In the genomic region with DNA sequence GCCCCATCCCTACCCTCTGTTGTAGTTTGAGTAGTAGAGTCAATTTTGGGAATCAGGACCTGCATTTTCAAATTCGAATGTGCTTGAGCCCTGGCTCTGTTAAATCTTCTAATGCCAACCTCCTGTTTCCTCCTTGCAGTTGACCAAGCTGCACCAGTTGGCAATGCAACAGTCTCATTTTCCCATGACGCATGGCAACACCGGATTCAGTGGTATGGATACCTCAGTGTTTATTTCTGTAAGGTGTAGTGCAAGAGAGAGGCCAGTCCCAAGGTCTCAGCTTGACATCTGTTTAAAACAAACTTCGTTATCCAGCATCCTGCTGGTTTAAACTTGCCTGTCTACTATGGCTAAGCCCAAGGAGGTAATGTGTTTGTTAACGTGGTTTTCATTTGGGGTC, we compare ENCODE assay signal across 32 cellular contexts. TPM values are rescaled to one million over a fixed set of nuclear protein-coding genes. Genes with fewer than 3 reads are reported as not detected.
DNase-seq lines count a peak whose midpoint lies in the region; ATAC-seq, FAIRE-seq and TF ChIP-seq lines count a peak whose summit lies in the region.
"Had no signal": no experiment of that assay in that cellular context is flagged by ENCODE, and none has a peak within 500 bp of the region (broad histone marks: within the 10 kb centered on the region; RNA-seq: fewer than 3 reads in every experiment).

No MANE protein-coding gene starts in this region.

- H3K79me2 ChIP-seq in HepG2 (ENCODE audit: insufficient read depth, low read length), result peaks cover 46% of the 10 kb centered on the region

- H3K27me3 Mint-ChIP-seq in WTC11 (ENCODE audit: low read depth), result no peaks in the 10 kb centered on the region
- no peaks in the 10 kb centered on the region for H3K27me3 Mint-ChIP-seq in mesothelial cell of epicardium (ENCODE audit: low read depth)
- H3K27me3 Mint-ChIP-seq: activated naive CD4-positive, alpha-beta T cell treated with anti-CD3 and anti-CD28 coated beads, Interleukin-2, amount 10 ng/mL, durations not matched to agents 7 days and 5 days; T-cell had no signal

- H3K27ac Mint-ChIP-seq in WTC11 (peak overlapping the region; percentile 66; the same call in 1 of the 2 replicates), mesothelial cell of epicardium (peak overlapping the region; percentile 5)

- no TSS peak for BruUV-seq in HepG2 (replicated peaks; lab: Mats Ljungman, UMichigan)

- no peak for TF ChIP-seq RAD21 in HepG2 (CRISPR knock-in tag; IDR thresholded peaks at IDR 0.05)

- H3K36me3 Mint-ChIP-seq in WTC11 (peaks cover 94% of the 10 kb centered on the region), mesothelial cell of epicardium (peaks cover 60% of the 10 kb centered on the region)

- H3K4me3 ChIP-seq in HepG2 (replicated peaks in 1 of 3; ENCODE audit: insufficient read depth in 1 of 3, low read depth in 2 of 3, low read length in 3 of 3), result no peak overlapping the region
- H3K4me3 ChIP-seq in right lobe of liver, result no peak overlapping the region
- no peak overlapping the region for H3K4me3 ChIP-seq in suprapubic skin
- H3K4me3 ChIP-seq: GM12878, K562, ovary, stomach, thyroid gland, vagina had no signal

- no peak overlapping the region for H3K4me3 Mint-ChIP-seq in WTC11
- H3K4me3 Mint-ChIP-seq in mesothelial cell of epicardium, result no peak overlapping the region
- H3K4me3 Mint-ChIP-seq: activated naive CD4-positive, alpha-beta T cell treated with anti-CD3 and anti-CD28 coated beads, Interleukin-2, amount 10 ng/mL, durations not matched to agents 7 days and 5 days; T-cell had no signal

- TF ChIP-seq EP300 in HepG2 (IDR thresholded peaks at IDR 0.05; ENCODE audit: low read depth in 2 of 2, low read length in 2 of 2) (no peak), HepG2 (CRISPR knock-in tag; IDR thresholded peaks at IDR 0.05; ENCODE audit: borderline replicate concordance) (no peak), suprapubic skin (IDR thresholded peaks at IDR 0.05) (no peak)

- H3K4me1 Mint-ChIP-seq in WTC11 (peaks cover 22% of the 10 kb centered on the region), mesothelial cell of epicardium (peaks cover 2% of the 10 kb centered on the region)

- H3K4me2 ChIP-seq in HepG2 (ENCODE audit: low read depth, low read length), result no peak overlapping the region

- H3K4me1 ChIP-seq in HepG2 (ENCODE audit: insufficient read depth, low read length) (peaks cover 36% of the 10 kb centered on the region), right lobe of liver (peaks cover 0 to 24% (median 2%) of the 10 kb centered on the region in 4 donors), suprapubic skin (peaks cover 21% of the 10 kb centered on the region)
- H3K4me1 ChIP-seq: thyroid gland had no signal

- H3K9me3 Mint-ChIP-seq in WTC11, result no peaks in the 10 kb centered on the region
- no peaks in the 10 kb centered on the region for H3K9me3 Mint-ChIP-seq in mesothelial cell of epicardium
- H3K9me3 Mint-ChIP-seq: activated naive CD4-positive, alpha-beta T cell treated with anti-CD3 and anti-CD28 coated beads, Interleukin-2, amount 10 ng/mL, durations not matched to agents 7 days and 5 days; neural crest cell; T-cell had no signal

- in situ Hi-C loops in HepG2 (cut with HindIII; ENCODE audit: extremely low pct_ligation_motif_present, low pct_unique_long_range_greater_than_20kb), result no loop called here

- intact Hi-C loops in HepG2 (cut with micrococcal nuclease; ENCODE audit: unreplicated experiment) (no loop called here), right lobe of liver (cut with DNase I) (no loop called here)

- H4K20me1 ChIP-seq in HepG2 (ENCODE audit: insufficient read depth, low read length), result peaks cover 54% of the 10 kb centered on the region

- TF ChIP-seq POLR2A in HepG2 (IDR thresholded peaks at IDR 0.05; ENCODE audit: insufficient read depth in 1 of 2, low read depth in 2 of 2, low read length in 2 of 2) (no peak), right lobe of liver (IDR thresholded peaks at IDR 0.05) (no peak), suprapubic skin (IDR thresholded peaks at IDR 0.05) (no peak)

- POLR2A ChIA-PET in HepG2 (lab: Yijun Ruan, JAX) (no interaction called here), WTC11 (lab: Charles Lee) (no interaction called here)

- 96% methylated on average over 5 of the region's 5 CpGs for WGBS in HepG2 (ENCODE audit: low lambda C conversion rate)
- WGBS in right lobe of liver (ENCODE audit: insufficient coverage, low coverage, low lambda C conversion rate, missing lambda C conversion rate), result 39% methylated on average over 2 of the region's 5 CpGs
- WGBS in suprapubic skin, result 76% methylated on average over 5 of the region's 5 CpGs

- H3K9me3 ChIP-seq in HepG2 (ENCODE audit: low read length) (no peaks in the 10 kb centered on the region), right lobe of liver (no peaks in the 10 kb centered on the region), suprapubic skin (no peaks in the 10 kb centered on the region)
- H3K9me3 ChIP-seq: ovary, stomach, thyroid gland, vagina had no signal

- no peak for ATAC-seq in HepG2
- no peak for ATAC-seq in right lobe of liver
- no peak for ATAC-seq in WTC11
- ATAC-seq: GM12878, K562, T-cell had no signal

- no peaks in the 10 kb centered on the region for H3K27me3 ChIP-seq in HepG2 (ENCODE audit: control insufficient read depth in 1 of 2, insufficient read depth in 2 of 2, low read length in 2 of 2)
- no peaks in the 10 kb centered on the region for H3K27me3 ChIP-seq in right lobe of liver
- no peaks in the 10 kb centered on the region for H3K27me3 ChIP-seq in suprapubic skin
- H3K27me3 ChIP-seq: ovary, stomach, thyroid gland, vagina had no signal

- peaks cover 49 to 95% of the 10 kb centered on the region in 2 experiments for H3K36me3 ChIP-seq in HepG2 (replicated peaks in 1 of 2; ENCODE audit: control insufficient read depth in 1 of 2, insufficient read depth in 2 of 2, low read length in 2 of 2)
- H3K36me3 ChIP-seq in right lobe of liver, result peaks cover 33 to 100% (median 83%) of the 10 kb centered on the region in 4 donors
- peaks cover 100% of the 10 kb centered on the region for H3K36me3 ChIP-seq in suprapubic skin
- H3K36me3 ChIP-seq: ovary had no signal

- no peak overlapping the region for H3K9ac ChIP-seq in HepG2 (ENCODE audit: insufficient read depth, low read depth, low read length)

- CTCF ChIA-PET in HepG2 (lab: Yijun Ruan, JAX; ENCODE audit: low intra/inter-chr PET ratio, low total read pairs) (no interaction called here), WTC11 (lab: Charles Lee) (no interaction called here)

- DNase-seq in HepG2 (ENCODE audit: low spot score) (no peak), right lobe of liver (no peak), WTC11 (ENCODE audit: low spot score) (no peak), mesothelial cell of epicardium (ENCODE audit: low spot score in 2 of 2, unreplicated experiment in 2 of 2) (no peak), NCI-H2171 (lab: John Stamatoyannopoulos, UW) (no peak), COLO668 (lab: John Stamatoyannopoulos, UW; ENCODE audit: unreplicated experiment) (no peak), suprapubic skin (ENCODE audit: low spot score in 2 of 2) (no peak)
- DNase-seq: activated CD4-positive, alpha-beta T cell treated with anti-CD3 and anti-CD28 coated beads for 1 hour; activated naive CD4-positive, alpha-beta T cell treated with anti-CD3 and anti-CD28 coated beads, Interleukin-2, amount 10 ng/mL, durations not matched to agents 7 days and 5 days; DMS153; hippocampal formation; NCI-H1105; NCI-H187 treated with DMSO at 0.1 percent for 48 hours; NCI-H2171 treated with DMSO at 0.1 percent for 48 hours; NCI-H524; ovary; retina; small intestine; stomach; T-cell; thyroid gland had no signal

- H2AFZ ChIP-seq in HepG2 (ENCODE audit: low read length), result no peak overlapping the region

- FAIRE-seq in HepG2 (lab: Jason Lieb, UNC), result no peak
- FAIRE-seq: GM12878, GM19239, H54, HTR-8/SVneo, K562, small intestine had no signal

- TF ChIP-seq CTCF in HepG2 (CRISPR knock-in tag; IDR thresholded peaks at IDR 0.05), result no peak
- no peak for TF ChIP-seq CTCF in right lobe of liver (IDR thresholded peaks at IDR 0.05)
- TF ChIP-seq CTCF in WTC11 (IDR thresholded peaks at IDR 0.05), result no peak
- TF ChIP-seq CTCF in mesothelial cell of epicardium (IDR thresholded peaks at IDR 0.05; ENCODE audit: unreplicated experiment), result no peak
- no peak for TF ChIP-seq CTCF in suprapubic skin (IDR thresholded peaks at IDR 0.05)

- no peak overlapping the region for H3K27ac ChIP-seq in HepG2 (ENCODE audit: extremely low read length, insufficient read depth, low read length)
- no peak overlapping the region for H3K27ac ChIP-seq in right lobe of liver
- no peak overlapping the region for H3K27ac ChIP-seq in suprapubic skin
- H3K27ac ChIP-seq: ovary, thyroid gland, vagina had no signal

RNA-seq across cellular contexts. Expression of gene PCBP2, which starts 15.2 kb away (rescaled TPM):
- total RNA-seq in HepG2 (2016; rRNA removed; fragmentation: Illumina TruSeq; extraction: Trizol), result 154 and 265 TPM in 2 replicates
- total RNA-seq in HepG2 (2016; cell fraction: cytosol; rRNA removed; fragmentation: Illumina TruSeq; extraction: Trizol; ENCODE audit: low read depth), result 156 and 172 TPM in 2 replicates
- 132 and 265 TPM in 2 replicates for total RNA-seq in HepG2 (2016; cell fraction: insoluble cytoplasmic fraction; rRNA removed; fragmentation: Illumina TruSeq; extraction: Trizol)
- total RNA-seq in HepG2 (2016; cell fraction: membrane; rRNA removed; fragmentation: Illumina TruSeq; extraction: Trizol), result 447 and 497 TPM in 2 replicates
- total RNA-seq in HepG2 (2016; cell fraction: nucleus; rRNA removed; fragmentation: Illumina TruSeq; extraction: Trizol), result 279 and 306 TPM in 2 replicates
- 345 and 390 TPM in 2 replicates for polyA plus RNA-seq in HepG2 (2011; rRNA removed)
- 323 and 364 TPM in 2 replicates for polyA plus RNA-seq in HepG2 (2011; cell fraction: cytosol; rRNA removed)
- 477 and 513 TPM in 2 replicates for polyA plus RNA-seq in HepG2 (2011; cell fraction: nucleus; rRNA removed)
- 786 and 1,014 TPM in 2 replicates for polyA plus RNA-seq in HepG2 (2012)
- polyA plus RNA-seq in HepG2 (2016; cell fraction: cytosol; fragmentation: Illumina TruSeq; extraction: Trizol; ENCODE audit: low read depth), result 954 and 1,027 TPM in 2 replicates
- 599 and 702 TPM in 2 replicates for polyA plus RNA-seq in HepG2 (2016; cell fraction: insoluble cytoplasmic fraction; fragmentation: Illumina TruSeq; extraction: Trizol; ENCODE audit: low read depth)
- polyA plus RNA-seq in HepG2 (2016; cell fraction: membrane; fragmentation: Illumina TruSeq; extraction: Trizol; ENCODE audit: low read depth), result 1,162 and 1,386 TPM in 2 replicates
- 670 and 689 TPM in 2 replicates for polyA plus RNA-seq in HepG2 (2016; cell fraction: nucleus; fragmentation: Illumina TruSeq; extraction: Trizol; ENCODE audit: insufficient read depth, low read depth)
- polyA minus RNA-seq in HepG2 (2011; rRNA and poly(A)+ RNA removed; ENCODE audit: low replicate concordance), result 709 and 1,043 TPM in 2 replicates
- polyA minus RNA-seq in HepG2 (2011; cell fraction: cytosol; rRNA and poly(A)+ RNA removed), result 515 and 646 TPM in 2 replicates
- 549 and 596 TPM in 2 replicates for polyA minus RNA-seq in HepG2 (2011; cell fraction: nucleus; rRNA and poly(A)+ RNA removed)
- total RNA-seq in right lobe of liver, result 100 to 1,000 TPM; 254 to 463 (median 347) TPM
- total RNA-seq in WTC11 (2021), result 981 to 1,004 TPM (median 984 TPM) in 3 replicates
- total RNA-seq in mesothelial cell of epicardium, result 1,058 to 1,073 TPM (median 1,066 TPM) in 3 replicates
- 100 to 1,000 TPM; 480 to 803 (median 584) TPM for total RNA-seq in suprapubic skin

RNA-seq across cellular contexts. Expression of gene PRR13, which starts 25.5 kb away (rescaled TPM):
- total RNA-seq in HepG2 (2016; rRNA removed; fragmentation: Illumina TruSeq; extraction: Trizol), result 102 and 109 TPM in 2 replicates
- 78.3 and 97.6 TPM in 2 replicates for total RNA-seq in HepG2 (2016; cell fraction: cytosol; rRNA removed; fragmentation: Illumina TruSeq; extraction: Trizol; ENCODE audit: low read depth)
- 99.2 and 114 TPM in 2 replicates for total RNA-seq in HepG2 (2016; cell fraction: insoluble cytoplasmic fraction; rRNA removed; fragmentation: Illumina TruSeq; extraction: Trizol)
- 113 and 134 TPM in 2 replicates for total RNA-seq in HepG2 (2016; cell fraction: membrane; rRNA removed; fragmentation: Illumina TruSeq; extraction: Trizol)
- total RNA-seq in HepG2 (2016; cell fraction: nucleus; rRNA removed; fragmentation: Illumina TruSeq; extraction: Trizol), result 37.8 and 46.1 TPM in 2 replicates
- 65.0 and 70.4 TPM in 2 replicates for polyA plus RNA-seq in HepG2 (2011; rRNA removed)
- polyA plus RNA-seq in HepG2 (2011; cell fraction: cytosol; rRNA removed), result 58.7 and 62.8 TPM in 2 replicates
- 20.0 and 31.0 TPM in 2 replicates for polyA plus RNA-seq in HepG2 (2011; cell fraction: nucleus; rRNA removed)
- polyA plus RNA-seq in HepG2 (2012), result 99.5 and 141 TPM in 2 replicates
- 115 and 156 TPM in 2 replicates for polyA plus RNA-seq in HepG2 (2016; cell fraction: cytosol; fragmentation: Illumina TruSeq; extraction: Trizol; ENCODE audit: low read depth)
- polyA plus RNA-seq in HepG2 (2016; cell fraction: insoluble cytoplasmic fraction; fragmentation: Illumina TruSeq; extraction: Trizol; ENCODE audit: low read depth), result 164 and 180 TPM in 2 replicates
- 149 and 177 TPM in 2 replicates for polyA plus RNA-seq in HepG2 (2016; cell fraction: membrane; fragmentation: Illumina TruSeq; extraction: Trizol; ENCODE audit: low read depth)
- polyA plus RNA-seq in HepG2 (2016; cell fraction: nucleus; fragmentation: Illumina TruSeq; extraction: Trizol; ENCODE audit: insufficient read depth, low read depth), result 113 and 118 TPM in 2 replicates
- polyA minus RNA-seq in HepG2 (2011; rRNA and poly(A)+ RNA removed; ENCODE audit: low replicate concordance), result 59.9 and 104 TPM in 2 replicates
- polyA minus RNA-seq in HepG2 (2011; cell fraction: cytosol; rRNA and poly(A)+ RNA removed), result 20.7 and 32.5 TPM in 2 replicates
- polyA minus RNA-seq in HepG2 (2011; cell fraction: nucleus; rRNA and poly(A)+ RNA removed), result 18.5 and 23.0 TPM in 2 replicates
- total RNA-seq in right lobe of liver, result 10 to 100 TPM; 35.9 to 91.2 (median 61.0) TPM
- total RNA-seq in WTC11 (2021), result 150 to 187 TPM (median 155 TPM) in 3 replicates
- 74.1 to 87.4 TPM (median 76.2 TPM) in 3 replicates for total RNA-seq in mesothelial cell of epicardium
- 10 to 100 TPM; 40.7 to 77.9 (median 57.4) TPM for total RNA-seq in suprapubic skin

RNA-seq across cellular contexts. Expression of gene MAP3K12, which starts 32.2 kb away (rescaled TPM):
- 0.13 and 0.20 TPM in 2 replicates for total RNA-seq in HepG2 (2016; rRNA removed; fragmentation: Illumina TruSeq; extraction: Trizol)
- under 0.01 and 0.10 TPM in 2 replicates for total RNA-seq in HepG2 (2016; cell fraction: cytosol; rRNA removed; fragmentation: Illumina TruSeq; extraction: Trizol; ENCODE audit: low read depth)
- 0.25 and 0.28 TPM in 2 replicates for total RNA-seq in HepG2 (2016; cell fraction: insoluble cytoplasmic fraction; rRNA removed; fragmentation: Illumina TruSeq; extraction: Trizol)
- 0.03 and 0.25 TPM in 2 replicates for total RNA-seq in HepG2 (2016; cell fraction: membrane; rRNA removed; fragmentation: Illumina TruSeq; extraction: Trizol)
- total RNA-seq in HepG2 (2016; cell fraction: nucleus; rRNA removed; fragmentation: Illumina TruSeq; extraction: Trizol), result 0.16 and 0.28 TPM in 2 replicates
- polyA plus RNA-seq in HepG2 (2011; rRNA removed), result 1.1 and 1.3 TPM in 2 replicates
- polyA plus RNA-seq in HepG2 (2011; cell fraction: cytosol; rRNA removed), result 0.23 and 0.60 TPM in 2 replicates
- polyA plus RNA-seq in HepG2 (2011; cell fraction: nucleus; rRNA removed), result 5.5 and 6.6 TPM in 2 replicates
- polyA plus RNA-seq in HepG2 (2012), result 1.9 and 2.3 TPM in 2 replicates
- 0.02 TPM in 1 of 2 replicates, not detected in the other for polyA plus RNA-seq in HepG2 (2016; cell fraction: cytosol; fragmentation: Illumina TruSeq; extraction: Trizol; ENCODE audit: low read depth)
- polyA plus RNA-seq in HepG2 (2016; cell fraction: insoluble cytoplasmic fraction; fragmentation: Illumina TruSeq; extraction: Trizol; ENCODE audit: low read depth), result 0.05 and 0.10 TPM in 2 replicates
- polyA plus RNA-seq in HepG2 (2016; cell fraction: membrane; fragmentation: Illumina TruSeq; extraction: Trizol; ENCODE audit: low read depth), result not detected in 2 replicates
- polyA plus RNA-seq in HepG2 (2016; cell fraction: nucleus; fragmentation: Illumina TruSeq; extraction: Trizol; ENCODE audit: insufficient read depth, low read depth), result 0.34 and 1.5 TPM in 2 replicates
- polyA minus RNA-seq in HepG2 (2011; rRNA and poly(A)+ RNA removed; ENCODE audit: low replicate concordance), result 1.4 and 3.4 TPM in 2 replicates
- 0.26 and 0.49 TPM in 2 replicates for polyA minus RNA-seq in HepG2 (2011; cell fraction: cytosol; rRNA and poly(A)+ RNA removed)
- 1.3 and 1.6 TPM in 2 replicates for polyA minus RNA-seq in HepG2 (2011; cell fraction: nucleus; rRNA and poly(A)+ RNA removed)
- 1 to 10 TPM in 4 of 6 experiments, under 1 TPM in 2; 0.68 to 2.9 (median 1.5) TPM for total RNA-seq in right lobe of liver
- 23.6 to 27.9 TPM (median 25.1 TPM) in 3 replicates for total RNA-seq in WTC11 (2021)
- 35.4 to 41.8 TPM (median 37.0 TPM) in 3 replicates for total RNA-seq in mesothelial cell of epicardium
- total RNA-seq in suprapubic skin, result 10 to 100 TPM in 1 of 4 donors, 1 to 10 TPM in 3; 4.8 to 14.0 (median 5.9) TPM

RNA-seq across cellular contexts. Expression of gene TARBP2, which starts 34.0 kb away (rescaled TPM):
- total RNA-seq in HepG2 (2016; rRNA removed; fragmentation: Illumina TruSeq; extraction: Trizol) (39.5 and 55.5 TPM in 2 replicates), right lobe of liver (10 to 100 TPM; 15.1 to 20.8 (median 17.8) TPM), WTC11 (2021) (69.0 to 74.0 TPM (median 69.1 TPM) in 3 replicates), mesothelial cell of epicardium (45.6 to 50.5 TPM (median 50.4 TPM) in 3 replicates), suprapubic skin (10 to 100 TPM; 25.5 to 42.0 (median 28.6) TPM)
- total RNA-seq in HepG2 (2016; cell fraction: cytosol; rRNA removed; fragmentation: Illumina TruSeq; extraction: Trizol; ENCODE audit: low read depth), result 73.3 and 74.5 TPM in 2 replicates
- 37.9 and 54.0 TPM in 2 replicates for total RNA-seq in HepG2 (2016; cell fraction: insoluble cytoplasmic fraction; rRNA removed; fragmentation: Illumina TruSeq; extraction: Trizol)
- total RNA-seq in HepG2 (2016; cell fraction: membrane; rRNA removed; fragmentation: Illumina TruSeq; extraction: Trizol), result 79.2 and 87.3 TPM in 2 replicates
- 45.3 and 52.6 TPM in 2 replicates for total RNA-seq in HepG2 (2016; cell fraction: nucleus; rRNA removed; fragmentation: Illumina TruSeq; extraction: Trizol)
- 47.0 and 49.2 TPM in 2 replicates for polyA plus RNA-seq in HepG2 (2011; rRNA removed)
- polyA plus RNA-seq in HepG2 (2011; cell fraction: cytosol; rRNA removed), result 34.4 and 52.5 TPM in 2 replicates
- 186 and 198 TPM in 2 replicates for polyA plus RNA-seq in HepG2 (2011; cell fraction: nucleus; rRNA removed)
- polyA plus RNA-seq in HepG2 (2012), result 22.1 and 25.4 TPM in 2 replicates
- 64.6 and 72.6 TPM in 2 replicates for polyA plus RNA-seq in HepG2 (2016; cell fraction: cytosol; fragmentation: Illumina TruSeq; extraction: Trizol; ENCODE audit: low read depth)
- 32.5 and 37.2 TPM in 2 replicates for polyA plus RNA-seq in HepG2 (2016; cell fraction: insoluble cytoplasmic fraction; fragmentation: Illumina TruSeq; extraction: Trizol; ENCODE audit: low read depth)
- polyA plus RNA-seq in HepG2 (2016; cell fraction: membrane; fragmentation: Illumina TruSeq; extraction: Trizol; ENCODE audit: low read depth), result 60.8 and 63.3 TPM in 2 replicates
- 85.1 and 85.5 TPM in 2 replicates for polyA plus RNA-seq in HepG2 (2016; cell fraction: nucleus; fragmentation: Illumina TruSeq; extraction: Trizol; ENCODE audit: insufficient read depth, low read depth)
- polyA minus RNA-seq in HepG2 (2011; rRNA and poly(A)+ RNA removed; ENCODE audit: low replicate concordance), result 46.1 and 74.4 TPM in 2 replicates
- 11.2 and 16.6 TPM in 2 replicates for polyA minus RNA-seq in HepG2 (2011; cell fraction: cytosol; rRNA and poly(A)+ RNA removed)
- 46.1 and 50.8 TPM in 2 replicates for polyA minus RNA-seq in HepG2 (2011; cell fraction: nucleus; rRNA and poly(A)+ RNA removed)

RNA-seq across cellular contexts. Expression of gene NPFF, which starts 40.2 kb away (rescaled TPM):
- total RNA-seq in HepG2 (2016; rRNA removed; fragmentation: Illumina TruSeq; extraction: Trizol) (0.51 TPM in 1 of 2 replicates, not detected in the other), right lobe of liver (not detected), WTC11 (2021) (0.57 to 0.80 TPM (median 0.59 TPM) in 3 replicates), mesothelial cell of epicardium (not detected in 3 replicates), suprapubic skin (not detected)
- not detected in 2 replicates for total RNA-seq in HepG2 (2016; cell fraction: cytosol; rRNA removed; fragmentation: Illumina TruSeq; extraction: Trizol; ENCODE audit: low read depth)
- 0.56 TPM in 1 of 2 replicates, not detected in the other for total RNA-seq in HepG2 (2016; cell fraction: insoluble cytoplasmic fraction; rRNA removed; fragmentation: Illumina TruSeq; extraction: Trizol)
- total RNA-seq in HepG2 (2016; cell fraction: membrane; rRNA removed; fragmentation: Illumina TruSeq; extraction: Trizol), result not detected in 2 replicates
- total RNA-seq in HepG2 (2016; cell fraction: nucleus; rRNA removed; fragmentation: Illumina TruSeq; extraction: Trizol), result not detected in 2 replicates
- not detected in 2 replicates for polyA plus RNA-seq in HepG2 (2011; rRNA removed)
- polyA plus RNA-seq in HepG2 (2011; cell fraction: cytosol; rRNA removed), result not detected in 2 replicates
- 0.48 TPM in 1 of 2 replicates, not detected in the other for polyA plus RNA-seq in HepG2 (2011; cell fraction: nucleus; rRNA removed)
- polyA plus RNA-seq in HepG2 (2012), result 0.41 TPM in 1 of 2 replicates, not detected in the other
- polyA plus RNA-seq in HepG2 (2016; cell fraction: cytosol; fragmentation: Illumina TruSeq; extraction: Trizol; ENCODE audit: low read depth), result 0.25 TPM in 1 of 2 replicates, not detected in the other
- not detected in 2 replicates for polyA plus RNA-seq in HepG2 (2016; cell fraction: insoluble cytoplasmic fraction; fragmentation: Illumina TruSeq; extraction: Trizol; ENCODE audit: low read depth)
- not detected in 2 replicates for polyA plus RNA-seq in HepG2 (2016; cell fraction: membrane; fragmentation: Illumina TruSeq; extraction: Trizol; ENCODE audit: low read depth)
- polyA plus RNA-seq in HepG2 (2016; cell fraction: nucleus; fragmentation: Illumina TruSeq; extraction: Trizol; ENCODE audit: insufficient read depth, low read depth), result 1.2 TPM in 1 of 2 replicates, not detected in the other
- polyA minus RNA-seq in HepG2 (2011; rRNA and poly(A)+ RNA removed; ENCODE audit: low replicate concordance), result not detected in 2 replicates
- not detected in 2 replicates for polyA minus RNA-seq in HepG2 (2011; cell fraction: cytosol; rRNA and poly(A)+ RNA removed)
- polyA minus RNA-seq in HepG2 (2011; cell fraction: nucleus; rRNA and poly(A)+ RNA removed), result not detected in 2 replicates
- total RNA-seq: bronchial epithelial cell, K562, M059J, mammary epithelial cell, neural crest cell, stomach, T-cell, thyroid gland, vagina had no signal
- polyA plus RNA-seq: BJ, mammary epithelial cell, ovary, stomach had no signal
